ENCODE assay signal across 12 cellular contexts in genomic region chr17:39923836-39924690, GRCh38. TPM values are rescaled to one million over a fixed set of nuclear protein-coding genes. Genes with fewer than 3 reads are reported as not detected.
DNase-seq lines count a peak whose midpoint lies in the region; ATAC-seq lines count a peak whose summit lies in the region.
"Had no signal": no experiment of that assay in that cellular context is flagged by ENCODE, and none has a peak within 500 bp of the region (broad histone marks: within the 10 kb centered on the region; RNA-seq: fewer than 3 reads in every experiment).

No MANE protein-coding gene starts in this region.

- peaks cover 4% of the 10 kb centered on the region for H3K36me3 Mint-ChIP-seq in activated naive CD8-positive, alpha-beta T cell

- H3K4me3 ChIP-seq in H7 (ENCODE audit: insufficient read depth, low read depth, low read length), result no peak overlapping the region

- H3K4me3 Mint-ChIP-seq in activated naive CD8-positive, alpha-beta T cell, result peak overlapping the region; percentile 95

- peak; percentile 41 for DNase-seq in AG20443 (ENCODE audit: low spot score)
- peak; percentile 21 for DNase-seq in H7
- DNase-seq in kidney tubule cell (ENCODE audit: low spot score), result peak; percentile 14
- DNase-seq in NCI-H1105 (lab: John Stamatoyannopoulos, UW), result no peak
- DNase-seq in D341Med (ENCODE audit: low spot score), result no peak
- no peak for DNase-seq in HUDEP-2 (lab: John Stamatoyannopoulos, UW; ENCODE audit: unreplicated experiment in 76 of 76)
- DNase-seq: hippocampal formation, RPMI8226 had no signal

- H3K27me3 ChIP-seq in H7 (ENCODE audit: control insufficient read depth, insufficient read depth, low read length), result no peaks in the 10 kb centered on the region

- ATAC-seq in HG03442 (IDR thresholded peaks at IDR 0.05; ENCODE audit: unreplicated experiment), result no peak

- peaks cover 23% of the 10 kb centered on the region for H3K36me3 ChIP-seq in H7 (replicated peaks; ENCODE audit: control insufficient read depth, insufficient read depth, low read length)

- no peaks in the 10 kb centered on the region for H3K9me3 Mint-ChIP-seq in activated naive CD8-positive, alpha-beta T cell (ENCODE audit: low read depth)

- peak overlapping the region; percentile 98 for H3K27ac Mint-ChIP-seq in activated naive CD8-positive, alpha-beta T cell

- H3K27me3 Mint-ChIP-seq in activated naive CD8-positive, alpha-beta T cell, result no peaks in the 10 kb centered on the region

- peaks cover 79% of the 10 kb centered on the region for H3K4me1 Mint-ChIP-seq in activated naive CD8-positive, alpha-beta T cell (ENCODE audit: low read depth)

RNA-seq across cellular contexts. Expression of gene ORMDL3, which starts 3.3 kb away (rescaled TPM):
- total RNA-seq in H7 (2014; rRNA removed; shearing (Covaris generic)), result 33.3 and 39.7 TPM in 2 replicates

RNA-seq across cellular contexts. Expression of gene LRRC3C, which starts 3.5 kb away (rescaled TPM):
- not detected in 2 replicates for total RNA-seq in H7 (2014; rRNA removed; shearing (Covaris generic))
- total RNA-seq: renal cortical epithelial cell, subcutaneous adipose tissue had no signal

RNA-seq across cellular contexts. Expression of gene GSDMB, which starts 5.6 kb away (rescaled TPM):
- 3.3 and 6.0 TPM in 2 replicates for total RNA-seq in H7 (2014; rRNA removed; shearing (Covaris generic))

RNA-seq across cellular contexts. Expression of gene GSDMA, which starts 38.7 kb away (rescaled TPM):
- not detected in 2 replicates for total RNA-seq in H7 (2014; rRNA removed; shearing (Covaris generic))
- total RNA-seq: renal cortical epithelial cell had no signal

RNA-seq across cellular contexts. Expression of gene ZPBP2, which starts 56.1 kb away (rescaled TPM):
- not detected in 2 replicates for total RNA-seq in H7 (2014; rRNA removed; shearing (Covaris generic))
- total RNA-seq: renal cortical epithelial cell, subcutaneous adipose tissue had no signal

Comparison
In these comparisons a context has a peak if more than half of its experiments do, and no peak if none do; other contexts are left out.
1. DNase-seq: peak in AG20443 (single experiment), H7 (single experiment) and kidney tubule cell (single experiment); none in NCI-H1105 (single experiment), D341Med (single experiment) and HUDEP-2 (0 of 76).